ENCODE assay signal across 2 cellular contexts in the genomic region with DNA sequence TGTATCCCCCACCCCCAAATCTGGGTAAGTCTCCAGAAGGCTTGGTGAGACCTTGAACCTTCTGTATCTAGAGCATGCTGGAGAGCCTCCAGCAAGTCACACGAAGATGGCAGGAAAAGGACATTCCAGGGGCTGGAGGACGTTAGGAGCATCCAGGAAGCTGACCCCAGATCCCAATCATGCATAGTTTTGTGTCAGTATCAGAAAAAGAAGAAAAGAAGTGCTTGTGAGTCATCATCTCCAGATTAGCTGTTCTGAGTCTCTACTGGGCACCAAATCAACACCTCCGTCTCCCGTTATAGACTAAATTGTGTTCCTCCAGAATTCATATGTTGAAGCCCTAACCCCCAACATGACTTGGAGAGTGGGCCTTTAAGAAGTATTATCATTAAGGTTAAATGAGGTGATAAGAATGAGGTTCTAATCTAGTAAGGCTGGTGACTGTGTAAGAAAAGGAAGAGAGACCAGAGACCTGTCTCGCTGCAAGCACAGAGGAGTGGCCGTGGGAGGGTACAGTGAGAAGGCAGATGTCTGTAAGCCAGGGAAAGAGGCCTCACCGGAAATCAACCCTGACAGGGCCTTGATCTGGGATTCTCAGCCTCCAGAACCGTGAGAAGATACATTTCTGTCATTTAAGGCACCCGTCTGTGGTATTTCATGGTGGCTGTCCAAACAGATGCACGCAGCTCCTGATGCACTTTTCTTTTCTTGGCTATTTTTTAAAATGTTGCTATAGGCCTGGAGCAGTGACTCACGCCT.
TF ChIP-seq lines count a peak whose summit lies in the region.

No MANE protein-coding gene starts in this region.

TF ChIP-seq in K562, 482 proteins besides CTCF, POLR2A, EP300 and RAD21:
- TF ChIP-seq FOSL1 (tag; conservative IDR thresholded peaks at IDR 0.05) (peak; percentile 82), BCOR (IDR thresholded peaks at IDR 0.05) (no peak), TGIF2 (CRISPR knock-in tag; IDR thresholded peaks at IDR 0.05) (no peak), NFE2 (IDR thresholded peaks at IDR 0.05; ENCODE audit: low read depth) (0 out of 2 replicates have a peak, but pooled peaks have one; percentile 5), ZBTB1 (CRISPR knock-in tag; IDR thresholded peaks at IDR 0.05; ENCODE audit: borderline replicate concordance, low read depth) (no peak), ZNF551 (CRISPR knock-in tag; IDR thresholded peaks at IDR 0.05) (no peak), NCOA4 (IDR thresholded peaks at IDR 0.05; ENCODE audit: partially characterized antibody) (no peak), RNF2 (IDR thresholded peaks at IDR 0.05) (no peak), SMARCA4 (IDR thresholded peaks at IDR 0.05) (peak; percentile 28; the same call in 1 of the 2 replicates), MEIS2 (IDR thresholded peaks at IDR 0.05; ENCODE audit: partially characterized antibody) (no peak), CTBP1 (IDR thresholded peaks at IDR 0.05; ENCODE audit: borderline replicate concordance) (peak; percentile 46; the same call in 1 of the 2 replicates), PHF21A (IDR thresholded peaks at IDR 0.05; ENCODE audit: borderline replicate concordance, low read depth) (no peak), NFXL1 (CRISPR knock-in tag; IDR thresholded peaks at IDR 0.05) (no peak), THRAP3 (IDR thresholded peaks at IDR 0.05; ENCODE audit: borderline replicate concordance) (no peak), DPF2 (IDR thresholded peaks at IDR 0.05) (peak; percentile 50), JUND (IDR thresholded peaks at IDR 0.05; ENCODE audit: borderline replicate concordance, low read depth, low read length) (peak; percentile 70), JUND (tag; IDR thresholded peaks at IDR 0.05; ENCODE audit: borderline replicate concordance, low read depth, low read length) (peak; percentile 68; the same call in 2 of the 3 replicates)
- TF ChIP-seq, protein P1, sequence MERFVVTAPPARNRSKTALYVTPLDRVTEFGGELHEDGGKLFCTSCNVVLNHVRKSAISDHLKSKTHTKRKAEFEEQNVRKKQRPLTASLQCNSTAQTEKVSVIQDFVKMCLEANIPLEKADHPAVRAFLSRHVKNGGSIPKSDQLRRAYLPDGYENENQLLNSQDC (CRISPR knock-in tag; IDR thresholded peaks at IDR 0.05) = no peak
- TF ChIP-seq, protein P2, sequence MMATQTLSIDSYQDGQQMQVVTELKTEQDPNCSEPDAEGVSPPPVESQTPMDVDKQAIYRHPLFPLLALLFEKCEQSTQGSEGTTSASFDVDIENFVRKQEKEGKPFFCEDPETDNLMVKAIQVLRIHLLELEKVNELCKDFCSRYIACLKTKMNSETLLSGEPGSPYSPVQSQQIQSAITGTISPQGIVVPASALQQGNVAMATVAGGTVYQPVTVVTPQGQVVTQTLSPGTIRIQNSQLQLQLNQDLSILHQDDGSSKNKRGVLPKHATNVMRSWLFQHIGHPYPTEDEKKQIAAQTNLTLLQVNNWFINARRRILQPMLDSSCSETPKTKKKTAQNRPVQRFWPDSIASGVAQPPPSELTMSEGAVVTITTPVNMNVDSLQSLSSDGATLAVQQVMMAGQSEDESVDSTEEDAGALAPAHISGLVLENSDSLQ (IDR thresholded peaks at IDR 0.05) = 0 out of 2 replicates have a peak, but pooled peaks have one; percentile 7
- TF ChIP-seq, protein P3, sequence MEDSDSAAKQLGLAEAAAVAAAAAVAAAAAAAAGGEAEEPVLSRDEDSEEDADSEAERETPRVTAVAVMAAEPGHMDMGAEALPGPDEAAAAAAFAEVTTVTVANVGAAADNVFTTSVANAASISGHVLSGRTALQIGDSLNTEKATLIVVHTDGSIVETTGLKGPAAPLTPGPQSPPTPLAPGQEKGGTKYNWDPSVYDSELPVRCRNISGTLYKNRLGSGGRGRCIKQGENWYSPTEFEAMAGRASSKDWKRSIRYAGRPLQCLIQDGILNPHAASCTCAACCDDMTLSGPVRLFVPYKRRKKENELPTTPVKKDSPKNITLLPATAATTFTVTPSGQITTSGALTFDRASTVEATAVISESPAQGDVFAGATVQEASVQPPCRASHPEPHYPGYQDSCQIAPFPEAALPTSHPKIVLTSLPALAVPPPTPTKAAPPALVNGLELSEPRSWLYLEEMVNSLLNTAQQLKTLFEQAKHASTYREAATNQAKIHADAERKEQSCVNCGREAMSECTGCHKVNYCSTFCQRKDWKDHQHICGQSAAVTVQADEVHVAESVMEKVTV (CRISPR knock-in tag; IDR thresholded peaks at IDR 0.05) = no peak
- TF ChIP-seq, protein P4, sequence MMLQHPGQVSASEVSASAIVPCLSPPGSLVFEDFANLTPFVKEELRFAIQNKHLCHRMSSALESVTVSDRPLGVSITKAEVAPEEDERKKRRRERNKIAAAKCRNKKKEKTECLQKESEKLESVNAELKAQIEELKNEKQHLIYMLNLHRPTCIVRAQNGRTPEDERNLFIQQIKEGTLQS (IDR thresholded peaks at IDR 0.05) = peak; percentile 66
- TF ChIP-seq, protein P4 (CRISPR knock-in tag; conservative IDR thresholded peaks at IDR 0.05) = no peak
- TF ChIP-seq, protein P5, sequence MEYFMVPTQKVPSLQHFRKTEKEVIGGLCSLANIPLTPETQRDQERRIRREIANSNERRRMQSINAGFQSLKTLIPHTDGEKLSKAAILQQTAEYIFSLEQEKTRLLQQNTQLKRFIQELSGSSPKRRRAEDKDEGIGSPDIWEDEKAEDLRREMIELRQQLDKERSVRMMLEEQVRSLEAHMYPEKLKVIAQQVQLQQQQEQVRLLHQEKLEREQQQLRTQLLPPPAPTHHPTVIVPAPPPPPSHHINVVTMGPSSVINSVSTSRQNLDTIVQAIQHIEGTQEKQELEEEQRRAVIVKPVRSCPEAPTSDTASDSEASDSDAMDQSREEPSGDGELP (CRISPR knock-in tag; IDR thresholded peaks at IDR 0.05; ENCODE audit: borderline replicate concordance) = no peak

TF ChIP-seq in GM23338, 12 proteins besides CTCF, POLR2A, EP300 and RAD21:
- TF ChIP-seq, protein P6, sequence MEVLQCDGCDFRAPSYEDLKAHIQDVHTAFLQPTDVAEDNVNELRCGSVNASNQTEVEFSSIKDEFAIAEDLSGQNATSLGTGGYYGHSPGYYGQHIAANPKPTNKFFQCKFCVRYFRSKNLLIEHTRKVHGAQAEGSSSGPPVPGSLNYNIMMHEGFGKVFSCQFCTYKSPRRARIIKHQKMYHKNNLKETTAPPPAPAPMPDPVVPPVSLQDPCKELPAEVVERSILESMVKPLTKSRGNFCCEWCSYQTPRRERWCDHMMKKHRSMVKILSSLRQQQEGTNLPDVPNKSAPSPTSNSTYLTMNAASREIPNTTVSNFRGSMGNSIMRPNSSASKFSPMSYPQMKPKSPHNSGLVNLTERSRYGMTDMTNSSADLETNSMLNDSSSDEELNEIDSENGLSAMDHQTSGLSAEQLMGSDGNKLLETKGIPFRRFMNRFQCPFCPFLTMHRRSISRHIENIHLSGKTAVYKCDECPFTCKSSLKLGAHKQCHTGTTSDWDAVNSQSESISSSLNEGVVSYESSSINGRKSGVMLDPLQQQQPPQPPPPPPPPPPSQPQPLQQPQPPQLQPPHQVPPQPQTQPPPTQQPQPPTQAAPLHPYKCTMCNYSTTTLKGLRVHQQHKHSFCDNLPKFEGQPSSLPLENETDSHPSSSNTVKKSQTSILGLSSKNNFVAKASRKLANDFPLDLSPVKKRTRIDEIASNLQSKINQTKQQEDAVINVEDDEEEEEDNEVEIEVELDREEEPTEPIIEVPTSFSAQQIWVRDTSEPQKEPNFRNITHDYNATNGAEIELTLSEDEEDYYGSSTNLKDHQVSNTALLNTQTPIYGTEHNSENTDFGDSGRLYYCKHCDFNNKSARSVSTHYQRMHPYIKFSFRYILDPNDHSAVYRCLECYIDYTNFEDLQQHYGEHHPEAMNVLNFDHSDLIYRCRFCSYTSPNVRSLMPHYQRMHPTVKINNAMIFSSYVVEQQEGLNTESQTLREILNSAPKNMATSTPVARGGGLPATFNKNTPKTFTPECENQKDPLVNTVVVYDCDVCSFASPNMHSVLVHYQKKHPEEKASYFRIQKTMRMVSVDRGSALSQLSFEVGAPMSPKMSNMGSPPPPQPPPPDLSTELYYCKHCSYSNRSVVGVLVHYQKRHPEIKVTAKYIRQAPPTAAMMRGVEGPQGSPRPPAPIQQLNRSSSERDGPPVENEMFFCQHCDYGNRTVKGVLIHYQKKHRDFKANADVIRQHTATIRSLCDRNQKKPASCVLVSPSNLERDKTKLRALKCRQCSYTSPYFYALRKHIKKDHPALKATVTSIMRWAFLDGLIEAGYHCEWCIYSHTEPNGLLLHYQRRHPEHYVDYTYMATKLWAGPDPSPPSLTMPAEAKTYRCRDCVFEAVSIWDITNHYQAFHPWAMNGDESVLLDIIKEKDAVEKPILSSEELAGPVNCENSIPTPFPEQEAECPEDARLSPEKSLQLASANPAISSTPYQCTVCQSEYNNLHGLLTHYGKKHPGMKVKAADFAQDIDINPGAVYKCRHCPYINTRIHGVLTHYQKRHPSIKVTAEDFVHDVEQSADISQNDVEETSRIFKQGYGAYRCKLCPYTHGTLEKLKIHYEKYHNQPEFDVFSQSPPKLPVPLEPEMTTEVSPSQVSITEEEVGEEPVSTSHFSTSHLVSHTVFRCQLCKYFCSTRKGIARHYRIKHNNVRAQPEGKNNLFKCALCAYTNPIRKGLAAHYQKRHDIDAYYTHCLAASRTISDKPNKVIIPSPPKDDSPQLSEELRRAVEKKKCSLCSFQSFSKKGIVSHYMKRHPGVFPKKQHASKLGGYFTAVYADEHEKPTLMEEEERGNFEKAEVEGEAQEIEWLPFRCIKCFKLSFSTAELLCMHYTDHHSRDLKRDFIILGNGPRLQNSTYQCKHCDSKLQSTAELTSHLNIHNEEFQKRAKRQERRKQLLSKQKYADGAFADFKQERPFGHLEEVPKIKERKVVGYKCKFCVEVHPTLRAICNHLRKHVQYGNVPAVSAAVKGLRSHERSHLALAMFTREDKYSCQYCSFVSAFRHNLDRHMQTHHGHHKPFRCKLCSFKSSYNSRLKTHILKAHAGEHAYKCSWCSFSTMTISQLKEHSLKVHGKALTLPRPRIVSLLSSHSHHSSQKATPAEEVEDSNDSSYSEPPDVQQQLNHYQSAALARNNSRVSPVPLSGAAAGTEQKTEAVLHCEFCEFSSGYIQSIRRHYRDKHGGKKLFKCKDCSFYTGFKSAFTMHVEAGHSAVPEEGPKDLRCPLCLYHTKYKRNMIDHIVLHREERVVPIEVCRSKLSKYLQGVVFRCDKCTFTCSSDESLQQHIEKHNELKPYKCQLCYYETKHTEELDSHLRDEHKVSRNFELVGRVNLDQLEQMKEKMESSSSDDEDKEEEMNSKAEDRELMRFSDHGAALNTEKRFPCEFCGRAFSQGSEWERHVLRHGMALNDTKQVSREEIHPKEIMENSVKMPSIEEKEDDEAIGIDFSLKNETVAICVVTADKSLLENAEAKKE (CRISPR knock-in tag; IDR thresholded peaks at IDR 0.05) = no peak
- TF ChIP-seq, protein P7, sequence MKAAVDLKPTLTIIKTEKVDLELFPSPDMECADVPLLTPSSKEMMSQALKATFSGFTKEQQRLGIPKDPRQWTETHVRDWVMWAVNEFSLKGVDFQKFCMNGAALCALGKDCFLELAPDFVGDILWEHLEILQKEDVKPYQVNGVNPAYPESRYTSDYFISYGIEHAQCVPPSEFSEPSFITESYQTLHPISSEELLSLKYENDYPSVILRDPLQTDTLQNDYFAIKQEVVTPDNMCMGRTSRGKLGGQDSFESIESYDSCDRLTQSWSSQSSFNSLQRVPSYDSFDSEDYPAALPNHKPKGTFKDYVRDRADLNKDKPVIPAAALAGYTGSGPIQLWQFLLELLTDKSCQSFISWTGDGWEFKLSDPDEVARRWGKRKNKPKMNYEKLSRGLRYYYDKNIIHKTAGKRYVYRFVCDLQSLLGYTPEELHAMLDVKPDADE (IDR thresholded peaks at IDR 0.05) = no peak
- TF ChIP-seq CREB1 (CRISPR knock-in tag; IDR thresholded peaks at IDR 0.05; ENCODE audit: low read depth) (no peak), EZH2phosphoT487 (IDR thresholded peaks at IDR 0.05; ENCODE audit: unreplicated experiment) (no peak), NANOG (IDR thresholded peaks at IDR 0.05; ENCODE audit: borderline replicate concordance) (no peak), JUNB (IDR thresholded peaks at IDR 0.05; ENCODE audit: unreplicated experiment) (no peak), POLR2AphosphoS5 (IDR thresholded peaks at IDR 0.05; ENCODE audit: low read depth) (no peak), STAT1 (IDR thresholded peaks at IDR 0.05; ENCODE audit: unreplicated experiment) (no peak)
- TF ChIP-seq, protein P8, sequence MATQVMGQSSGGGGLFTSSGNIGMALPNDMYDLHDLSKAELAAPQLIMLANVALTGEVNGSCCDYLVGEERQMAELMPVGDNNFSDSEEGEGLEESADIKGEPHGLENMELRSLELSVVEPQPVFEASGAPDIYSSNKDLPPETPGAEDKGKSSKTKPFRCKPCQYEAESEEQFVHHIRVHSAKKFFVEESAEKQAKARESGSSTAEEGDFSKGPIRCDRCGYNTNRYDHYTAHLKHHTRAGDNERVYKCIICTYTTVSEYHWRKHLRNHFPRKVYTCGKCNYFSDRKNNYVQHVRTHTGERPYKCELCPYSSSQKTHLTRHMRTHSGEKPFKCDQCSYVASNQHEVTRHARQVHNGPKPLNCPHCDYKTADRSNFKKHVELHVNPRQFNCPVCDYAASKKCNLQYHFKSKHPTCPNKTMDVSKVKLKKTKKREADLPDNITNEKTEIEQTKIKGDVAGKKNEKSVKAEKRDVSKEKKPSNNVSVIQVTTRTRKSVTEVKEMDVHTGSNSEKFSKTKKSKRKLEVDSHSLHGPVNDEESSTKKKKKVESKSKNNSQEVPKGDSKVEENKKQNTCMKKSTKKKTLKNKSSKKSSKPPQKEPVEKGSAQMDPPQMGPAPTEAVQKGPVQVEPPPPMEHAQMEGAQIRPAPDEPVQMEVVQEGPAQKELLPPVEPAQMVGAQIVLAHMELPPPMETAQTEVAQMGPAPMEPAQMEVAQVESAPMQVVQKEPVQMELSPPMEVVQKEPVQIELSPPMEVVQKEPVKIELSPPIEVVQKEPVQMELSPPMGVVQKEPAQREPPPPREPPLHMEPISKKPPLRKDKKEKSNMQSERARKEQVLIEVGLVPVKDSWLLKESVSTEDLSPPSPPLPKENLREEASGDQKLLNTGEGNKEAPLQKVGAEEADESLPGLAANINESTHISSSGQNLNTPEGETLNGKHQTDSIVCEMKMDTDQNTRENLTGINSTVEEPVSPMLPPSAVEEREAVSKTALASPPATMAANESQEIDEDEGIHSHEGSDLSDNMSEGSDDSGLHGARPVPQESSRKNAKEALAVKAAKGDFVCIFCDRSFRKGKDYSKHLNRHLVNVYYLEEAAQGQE (IDR thresholded peaks at IDR 0.05; ENCODE audit: unreplicated experiment) = no peak
TF ChIP-seq in GM23338: peak in this region for 0.
